ENCODE assay signal across 8 cellular contexts in the genomic region with DNA sequence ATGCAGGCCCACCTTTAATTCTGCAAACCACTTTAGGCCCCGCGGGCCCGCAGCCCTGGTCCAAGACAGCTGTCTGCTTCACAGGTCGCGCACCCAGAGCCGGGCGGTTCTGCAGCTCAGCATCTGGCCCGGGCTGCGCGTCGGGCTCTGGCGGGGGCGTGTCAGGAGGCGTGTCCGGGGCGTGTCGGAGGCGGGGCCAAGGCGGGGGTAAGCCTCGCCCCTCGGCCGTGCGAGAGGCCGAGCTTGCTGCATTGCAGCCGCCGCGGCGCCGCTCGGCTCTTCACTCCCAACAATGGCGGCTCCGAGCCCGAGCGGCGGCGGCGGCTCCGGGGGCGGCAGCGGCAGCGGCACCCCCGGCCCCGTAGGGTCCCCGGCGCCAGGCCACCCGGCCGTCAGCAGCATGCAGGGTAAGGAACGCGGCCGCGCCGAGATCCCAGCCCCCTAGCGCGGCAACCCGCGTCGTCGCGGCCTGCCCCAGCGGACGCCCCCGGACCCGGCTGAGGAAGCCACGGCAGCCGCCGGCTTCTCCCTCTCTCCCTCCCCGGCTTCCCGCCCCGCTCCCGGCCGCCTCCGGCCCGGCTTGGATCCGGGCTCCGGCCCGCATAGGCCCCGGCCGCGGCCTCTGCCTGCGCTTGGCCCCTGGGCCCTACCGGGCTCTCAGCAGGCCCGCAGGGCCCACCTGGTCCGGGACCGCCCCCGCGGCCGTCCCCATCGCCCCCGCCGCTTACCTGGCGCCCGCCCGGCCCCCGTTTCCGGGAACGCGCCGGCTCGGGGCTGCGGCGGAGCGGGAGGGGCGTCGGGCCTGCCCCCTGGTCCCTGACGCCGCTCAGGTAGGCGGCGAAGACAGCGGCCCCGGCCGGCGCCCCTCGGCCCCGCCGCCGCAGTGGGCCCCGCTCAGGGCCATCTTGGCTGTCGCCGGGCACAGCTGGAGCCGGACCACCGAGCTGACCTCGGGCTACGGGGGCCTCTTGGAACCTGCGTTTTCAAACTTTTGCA. TPM values are rescaled to one million over a fixed set of nuclear protein-coding genes. Genes with fewer than 3 reads are reported as not detected.
DNase-seq lines count a peak whose midpoint lies in the region; ATAC-seq, FAIRE-seq and TF ChIP-seq lines count a peak whose summit lies in the region.

A gene (plus strand): TSS at position 283 of the 996 bp plus-strand sequence. CDS start 10 bp downstream, at position 293.

- no peaks in the 10 kb centered on the region for H3K36me3 Mint-ChIP-seq in activated B cell treated with CpG ODN at 0.5 μM for 24 hours (ENCODE audit: low read depth)

- H3K4me1 Mint-ChIP-seq in activated B cell treated with CpG ODN at 0.5 μM for 24 hours = peaks cover 35% of the 10 kb centered on the region

- TF ChIP-seq CTCF in A549 (IDR thresholded peaks at IDR 0.05) (no peak), activated B cell treated with CpG ODN at 0.5 μM for 24 hours (IDR thresholded peaks at IDR 0.05) (no peak), cardiac fibroblast (IDR thresholded peaks at IDR 0.05; ENCODE audit: low read depth, low read length) (no peak)

- H3K27me3 Mint-ChIP-seq in activated B cell treated with CpG ODN at 0.5 μM for 24 hours = peaks cover 2% of the 10 kb centered on the region

- peak; percentile 90 for TF ChIP-seq POLR2A in A549 (IDR thresholded peaks at IDR 0.05; ENCODE audit: low read length)

- 0% methylated on average over 33 of the region's 124 CpGs for WGBS in A549 (ENCODE audit: missing lambda C conversion rate)

- peak within 1 kb of the TSS; percentile 79 for H3K4me3 Mint-ChIP-seq in activated B cell treated with CpG ODN at 0.5 μM for 24 hours

- H3K4me2 ChIP-seq in A549 = peak within 1 kb of the TSS; percentile 95

- peaks cover 42% of the 10 kb centered on the region for H3K4me1 ChIP-seq in A549

- peak; percentile 86 to 91 for DNase-seq in A549 (ENCODE audit: low read depth in 1 of 2, low spot score in 1 of 2)
- peak; percentile 66 for DNase-seq in NCI-H2196 (lab: John Stamatoyannopoulos, UW; ENCODE audit: unreplicated experiment)
- DNase-seq in activated B cell treated with CpG ODN at 0.5 μM for 24 hours = peak; percentile 100
- peak; percentile 88 to 93 for DNase-seq in cardiac fibroblast (ENCODE audit: low read depth in 2 of 2)
- DNase-seq in iris pigment epithelial cell (ENCODE audit: low read depth) = peak; percentile 89
- DNase-seq in stimulated activated CD4-positive, alpha-beta T cell treated with anti-CD3 and anti-CD28 coated beads, Interleukin-12 subunit alpha, Interleukin-12 subunit beta, amount 100 ng/mL, for 24 hours (ENCODE audit: low read depth in 2 of 2) = peak; percentile 89 to 91

- FAIRE-seq in A549 (lab: Jason Lieb, UNC) = no peak

- CTCF ChIA-PET in A549 (lab: Yijun Ruan, JAX) = interaction anchor here (1.1 to 1.6 kb wide), 3 partner anchors 12 to 31 kb away, joined by 3 to 5 read pairs (median 3); no protein-coding TSS in a partner anchor
- CTCF ChIA-PET in activated B cell treated with CpG ODN at 0.5 μM for 24 hours (lab: Charles Lee) = interaction anchor here (2.1 kb wide), 1 partner anchor 24 kb away, joined by 11 read pairs; a partner anchor contains a TSS

- H3K9me3 Mint-ChIP-seq in activated B cell treated with CpG ODN at 0.5 μM for 24 hours = no peaks in the 10 kb centered on the region

- H3K4me3 ChIP-seq in A549 = peak within 1 kb of the TSS; percentile 93
- H3K4me3 ChIP-seq in cardiac fibroblast (replicated peaks in 1 of 2; ENCODE audit: low read depth in 2 of 2, low read length in 2 of 2) = peak within 1 kb of the TSS; percentile 66 to 69

- peak within 1 kb of the TSS; percentile 73 for H3K27ac Mint-ChIP-seq in activated B cell treated with CpG ODN at 0.5 μM for 24 hours

- H3K27ac ChIP-seq in A549 = peak within 1 kb of the TSS; percentile 87 to 98

- intact Hi-C loops in activated B cell treated with CpG ODN at 0.5 μM for 24 hours (cut with micrococcal nuclease) = loop anchor here (1.0 to 2.0 kb wide), 2 partner anchors 24 to 998 kb away; a partner anchor contains a TSS

- TF ChIP-seq EP300 in A549 (IDR thresholded peaks at IDR 0.05) = no peak

- H3K9me3 ChIP-seq in A549 = no peaks in the 10 kb centered on the region

- POLR2A ChIA-PET in A549 (lab: Yijun Ruan, JAX) = interaction anchor here (0.7 to 10.2 kb wide), 10 partner anchors 10 to 30 kb away, joined by 3 to 217 read pairs (median 4); a partner anchor contains a TSS
- POLR2A ChIA-PET in activated B cell treated with CpG ODN at 0.5 μM for 24 hours (lab: Charles Lee) = interaction anchor here (0.6 to 8.4 kb wide), 6 partner anchors 9 to 997 kb away, joined by 3 to 191 read pairs (median 6); a partner anchor contains a TSS

- ATAC-seq in A549 (peak; percentile 93 to 98), GM18520 (IDR thresholded peaks at IDR 0.05; ENCODE audit: unreplicated experiment) (peak; percentile 81), HG03060 (IDR thresholded peaks at IDR 0.05; ENCODE audit: low read depth, unreplicated experiment) (peak; percentile 67), activated B cell treated with CpG ODN at 0.5 μM for 24 hours (ENCODE audit: low read depth) (peak; percentile 97)

- no peak; a peak in 1 of 5 replicates for TF ChIP-seq RAD21 in A549 (conservative IDR thresholded peaks at IDR 0.05 in 1 of 2, IDR thresholded peaks at IDR 0.05 in 1 of 2)

TF ChIP-seq in A549, 52 proteins besides CTCF, POLR2A, EP300 and RAD21:
- TF ChIP-seq HDAC2 (IDR thresholded peaks at IDR 0.05) (no peak), PHF8 (IDR thresholded peaks at IDR 0.05; ENCODE audit: borderline replicate concordance, low read depth) (peak; percentile 100), JUN (IDR thresholded peaks at IDR 0.05) (peak; percentile 82 to 92), KDM5A (IDR thresholded peaks at IDR 0.05) (peak; percentile 10; the same call in 1 of the 2 replicates), MAFK (IDR thresholded peaks at IDR 0.05; ENCODE audit: partially characterized antibody) (no peak), MAZ (IDR thresholded peaks at IDR 0.05; ENCODE audit: borderline replicate concordance, low read depth, low read length) (no peak)
- TF ChIP-seq, protein P1, sequence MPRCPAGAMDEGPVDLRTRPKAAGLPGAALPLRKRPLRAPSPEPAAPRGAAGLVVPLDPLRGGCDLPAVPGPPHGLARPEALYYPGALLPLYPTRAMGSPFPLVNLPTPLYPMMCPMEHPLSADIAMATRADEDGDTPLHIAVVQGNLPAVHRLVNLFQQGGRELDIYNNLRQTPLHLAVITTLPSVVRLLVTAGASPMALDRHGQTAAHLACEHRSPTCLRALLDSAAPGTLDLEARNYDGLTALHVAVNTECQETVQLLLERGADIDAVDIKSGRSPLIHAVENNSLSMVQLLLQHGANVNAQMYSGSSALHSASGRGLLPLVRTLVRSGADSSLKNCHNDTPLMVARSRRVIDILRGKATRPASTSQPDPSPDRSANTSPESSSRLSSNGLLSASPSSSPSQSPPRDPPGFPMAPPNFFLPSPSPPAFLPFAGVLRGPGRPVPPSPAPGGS (IDR thresholded peaks at IDR 0.05) = peak; percentile 96
- TF ChIP-seq, protein P2, sequence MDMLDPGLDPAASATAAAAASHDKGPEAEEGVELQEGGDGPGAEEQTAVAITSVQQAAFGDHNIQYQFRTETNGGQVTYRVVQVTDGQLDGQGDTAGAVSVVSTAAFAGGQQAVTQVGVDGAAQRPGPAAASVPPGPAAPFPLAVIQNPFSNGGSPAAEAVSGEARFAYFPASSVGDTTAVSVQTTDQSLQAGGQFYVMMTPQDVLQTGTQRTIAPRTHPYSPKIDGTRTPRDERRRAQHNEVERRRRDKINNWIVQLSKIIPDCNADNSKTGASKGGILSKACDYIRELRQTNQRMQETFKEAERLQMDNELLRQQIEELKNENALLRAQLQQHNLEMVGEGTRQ (IDR thresholded peaks at IDR 0.05) = no peak
- TF ChIP-seq, protein P3, sequence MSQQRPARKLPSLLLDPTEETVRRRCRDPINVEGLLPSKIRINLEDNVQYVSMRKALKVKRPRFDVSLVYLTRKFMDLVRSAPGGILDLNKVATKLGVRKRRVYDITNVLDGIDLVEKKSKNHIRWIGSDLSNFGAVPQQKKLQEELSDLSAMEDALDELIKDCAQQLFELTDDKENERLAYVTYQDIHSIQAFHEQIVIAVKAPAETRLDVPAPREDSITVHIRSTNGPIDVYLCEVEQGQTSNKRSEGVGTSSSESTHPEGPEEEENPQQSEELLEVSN (IDR thresholded peaks at IDR 0.05; ENCODE audit: borderline replicate concordance, low read depth) = no peak

RNA-seq across cellular contexts. Expression of the gene that starts here (rescaled TPM):
- polyA plus RNA-seq in A549 (2011; rRNA removed) (47.7 and 49.7 TPM in 2 replicates), A549 (2017; fragmentation: RNase III; extraction: RNeasy Plus Mini Kit Qiagen cat#74134 plus additional on column Dnase treatment) (27.9 to 30.5 TPM (median 28.9 TPM) in 3 replicates)
- polyA plus RNA-seq in A549 (2012; cell fraction: cytosol; rRNA removed) = 10.9 and 12.8 TPM in 2 replicates
- 6.8 and 9.6 TPM in 2 replicates for polyA plus RNA-seq in A549 (2012; cell fraction: nucleus; rRNA removed)
- polyA minus RNA-seq in A549 (2011; rRNA and poly(A)+ RNA removed) = 30.0 TPM in 2 replicates
- total RNA-seq in activated B cell treated with CpG ODN at 0.5 μM for 24 hours = 32.5 and 32.9 TPM in 2 replicates

Comparison
In these comparisons a context has a peak if more than half of its experiments do, and no peak if none do; other contexts are left out.
1. Peak in every context shown above with its lines: DNase-seq, ATAC-seq, H3K4me3 ChIP-seq and H3K27ac ChIP-seq.